10 cellular contexts compared by ENCODE assay signal in genomic region chr10:123133511-123133910, GRCh38. TPM values are rescaled to one million over a fixed set of nuclear protein-coding genes. Genes with fewer than 3 reads are reported as not detected.
DNase-seq lines count a peak whose midpoint lies in the region; ATAC-seq and TF ChIP-seq lines count a peak whose summit lies in the region.
"Had no signal": no experiment of that assay in that cellular context is flagged by ENCODE, and none has a peak within 500 bp of the region (broad histone marks: within the 10 kb centered on the region; RNA-seq: fewer than 3 reads in every experiment).

No MANE protein-coding gene starts in this region.

- no peak for TF ChIP-seq CTCF in DOHH2 (IDR thresholded peaks at IDR 0.05; ENCODE audit: low read depth, low read length, poor library complexity, severe bottlenecking)

- H3K27me3 Mint-ChIP-seq in T-helper 17 cell, result peaks cover 76% of the 10 kb centered on the region

- peaks cover 12% of the 10 kb centered on the region for H3K4me1 ChIP-seq in ACC112 (ENCODE audit: control insufficient read depth, insufficient read depth, low read length, unreplicated experiment)
- peaks cover 10% of the 10 kb centered on the region for H3K4me1 ChIP-seq in DOHH2 (ENCODE audit: control insufficient read depth, low read length)
- H3K4me1 ChIP-seq in muscle layer of duodenum (ENCODE audit: control insufficient read depth in 1 of 2, insufficient read depth in 2 of 2, low read length in 2 of 2), result peaks cover 3 to 53% of the 10 kb centered on the region in 2 donors
- H3K4me1 ChIP-seq in Karpas-422 (ENCODE audit: low read length), result no peaks in the 10 kb centered on the region

- no peak overlapping the region for H3K27ac ChIP-seq in ACC112 (ENCODE audit: low read depth, low read length)
- no peak overlapping the region for H3K27ac ChIP-seq in DOHH2 (ENCODE audit: low read depth, low read length)
- no peak overlapping the region for H3K27ac ChIP-seq in muscle layer of duodenum (ENCODE audit: low read length)
- no peak overlapping the region for H3K27ac ChIP-seq in Karpas-422 (ENCODE audit: low read length)

- H3K36me3 ChIP-seq in ACC112 (ENCODE audit: insufficient read depth, low read length) (no peaks in the 10 kb centered on the region), DOHH2 (ENCODE audit: control insufficient read depth, low read length) (no peaks in the 10 kb centered on the region), muscle layer of duodenum (ENCODE audit: control insufficient read depth in 1 of 2, insufficient read depth in 2 of 2, low read length in 2 of 2) (no peaks in the 10 kb centered on the region), Karpas-422 (ENCODE audit: insufficient read depth, low read length) (no peaks in the 10 kb centered on the region)

- peak overlapping the region; percentile 68 for H3K4me2 ChIP-seq in DOHH2 (ENCODE audit: low read length)
- H3K4me2 ChIP-seq in Karpas-422 (ENCODE audit: low read depth, low read length, poor library complexity, severe bottlenecking), result no peak overlapping the region

- H3K9me3 ChIP-seq in DOHH2 (ENCODE audit: control insufficient read depth, insufficient read depth, low read length) (no peaks in the 10 kb centered on the region), T-helper 17 cell (ENCODE audit: control insufficient read depth, low read length, poor library complexity, severe bottlenecking) (no peaks in the 10 kb centered on the region), muscle layer of duodenum (ENCODE audit: control insufficient read depth in 1 of 2, low read length in 2 of 2) (peaks cover under 1 to 4% of the 10 kb centered on the region in 2 donors), Karpas-422 (ENCODE audit: low read length) (no peaks in the 10 kb centered on the region)

- peak overlapping the region; percentile 35 for H3K4me3 ChIP-seq in ACC112 (ENCODE audit: low read depth, low read length)
- H3K4me3 ChIP-seq in DOHH2 (ENCODE audit: low read length), result peak overlapping the region; percentile 44
- peak overlapping the region; percentile 37 to 41 for H3K4me3 ChIP-seq in muscle layer of duodenum (ENCODE audit: low read depth in 1 of 2, low read length in 2 of 2)
- H3K4me3 ChIP-seq in Karpas-422 (ENCODE audit: low read length), result no peak overlapping the region

- H3K79me2 ChIP-seq in ACC112 (ENCODE audit: control insufficient read depth, insufficient read depth, low read length, unreplicated experiment) (no peaks in the 10 kb centered on the region), DOHH2 (ENCODE audit: control insufficient read depth, low read length) (no peaks in the 10 kb centered on the region), Karpas-422 (ENCODE audit: low read length) (no peaks in the 10 kb centered on the region)

- H4K20me1 ChIP-seq in DOHH2 (ENCODE audit: control insufficient read depth, insufficient read depth, low read depth, low read length) (no peaks in the 10 kb centered on the region), Karpas-422 (ENCODE audit: insufficient read depth, low read depth, low read length) (no peaks in the 10 kb centered on the region)

- peak overlapping the region; percentile 80 for H3K4me3 Mint-ChIP-seq in T-helper 17 cell

- ATAC-seq in T-helper 17 cell (no peak), GM18858 (IDR thresholded peaks at IDR 0.05; ENCODE audit: unreplicated experiment) (no peak)

- peaks cover 19% of the 10 kb centered on the region for H3K4me1 Mint-ChIP-seq in T-helper 17 cell

- H3K9ac ChIP-seq in Karpas-422 (ENCODE audit: low read length), result no peak overlapping the region

- H3K27me3 ChIP-seq in ACC112 (ENCODE audit: insufficient read depth, low read length) (peaks cover 97% of the 10 kb centered on the region), DOHH2 (ENCODE audit: control insufficient read depth, low read length) (peaks cover 52% of the 10 kb centered on the region), muscle layer of duodenum (ENCODE audit: low read depth, low read length) (peaks cover 74% of the 10 kb centered on the region), Karpas-422 (ENCODE audit: low read length) (no peaks in the 10 kb centered on the region)

- H3K36me3 Mint-ChIP-seq in T-helper 17 cell (ENCODE audit: low read depth), result peaks cover 7% of the 10 kb centered on the region

- H3K9me2 ChIP-seq in DOHH2 (replicated peaks; ENCODE audit: control insufficient read depth, low read length), result no peaks in the 10 kb centered on the region
- H3K9me2 ChIP-seq in Karpas-422 (replicated peaks; ENCODE audit: insufficient read depth, low read length), result no peaks in the 10 kb centered on the region

- H3K27ac Mint-ChIP-seq in T-helper 17 cell, result peak overlapping the region; percentile 67

- DNase-seq in T-helper 17 cell, result no peak
- DNase-seq in kidney glomerular epithelial cell (lab: John Stamatoyannopoulos, UW), result no peak
- DNase-seq in NCI-H345 treated with DMSO at 0.1 percent for 48 hours (lab: John Stamatoyannopoulos, UW; ENCODE audit: unreplicated experiment), result no peak
- DNase-seq in Karpas-422, result no peak
- DNase-seq: NCI-H2171 treated with DMSO at 0.1 percent for 48 hours had no signal

- H3F3A ChIP-seq in DOHH2 (ENCODE audit: control insufficient read depth, insufficient read depth), result no peaks in the 10 kb centered on the region

- H2AFZ ChIP-seq in ACC112 (ENCODE audit: low read length, unreplicated experiment) (no peak overlapping the region), Karpas-422 (ENCODE audit: low read length) (no peak overlapping the region)

RNA-seq across cellular contexts. Expression of gene HMX3, which starts 2.3 kb away (rescaled TPM):
- under 1 TPM in 1 of 2 donors, not detected in 1; 0.39 TPM for total RNA-seq in T-helper 17 cell
- total RNA-seq in Karpas-422 (2014; rRNA removed; shearing (Covaris generic); ENCODE audit: low replicate concordance), result not detected in 2 replicates
- total RNA-seq: Right ventricle myocardium inferior had no signal

RNA-seq across cellular contexts. Expression of gene HMX2, which starts 14.4 kb away (rescaled TPM):
- total RNA-seq in T-helper 17 cell, result not detected
- not detected in 2 replicates for total RNA-seq in Karpas-422 (2014; rRNA removed; shearing (Covaris generic); ENCODE audit: low replicate concordance)
- total RNA-seq: Right ventricle myocardium inferior had no signal

RNA-seq across cellular contexts. Expression of gene BUB3, which starts 20.7 kb away (rescaled TPM):
- total RNA-seq in T-helper 17 cell, result 100 to 1,000 TPM; 105 to 111 TPM
- total RNA-seq in Karpas-422 (2014; rRNA removed; shearing (Covaris generic); ENCODE audit: low replicate concordance), result 183 and 393 TPM in 2 replicates
